Comparison of ENCODE assay signal across 1 cellular context in genomic region chr18:3816601-3817363, GRCh38.
TF ChIP-seq lines count a peak whose summit lies in the region.

No MANE protein-coding gene starts in this region.

TF ChIP-seq in HEK293, 187 proteins besides CTCF, POLR2A, EP300 and RAD21 (continued from another document):
- TF ChIP-seq, protein P1, sequence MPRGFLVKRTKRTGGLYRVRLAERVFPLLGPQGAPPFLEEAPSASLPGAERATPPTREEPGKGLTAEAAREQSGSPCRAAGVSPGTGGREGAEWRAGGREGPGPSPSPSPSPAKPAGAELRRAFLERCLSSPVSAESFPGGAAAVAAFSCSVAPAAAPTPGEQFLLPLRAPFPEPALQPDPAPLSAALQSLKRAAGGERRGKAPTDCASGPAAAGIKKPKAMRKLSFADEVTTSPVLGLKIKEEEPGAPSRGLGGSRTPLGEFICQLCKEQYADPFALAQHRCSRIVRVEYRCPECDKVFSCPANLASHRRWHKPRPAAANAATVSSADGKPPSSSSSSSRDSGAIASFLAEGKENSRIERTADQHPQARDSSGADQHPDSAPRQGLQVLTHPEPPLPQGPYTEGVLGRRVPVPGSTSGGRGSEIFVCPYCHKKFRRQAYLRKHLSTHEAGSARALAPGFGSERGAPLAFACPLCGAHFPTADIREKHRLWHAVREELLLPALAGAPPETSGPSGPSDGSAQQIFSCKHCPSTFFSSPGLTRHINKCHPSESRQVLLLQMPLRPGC (tag by site-specific recombination; IDR thresholded peaks at IDR 0.05): 0 out of 2 replicates have a peak, but pooled peaks have one; percentile 19
- TF ChIP-seq ZNF558 (tag by site-specific recombination; IDR thresholded peaks at IDR 0.05) (no peak), ZNF146 (tag by site-specific recombination; IDR thresholded peaks at IDR 0.05) (no peak), GLIS1 (tag by site-specific recombination; IDR thresholded peaks at IDR 0.05) (no peak), ZNF292 (tag by site-specific recombination; IDR thresholded peaks at IDR 0.05; ENCODE audit: borderline replicate concordance, low read depth) (no peak), ZNF426 (tag by site-specific recombination; IDR thresholded peaks at IDR 0.05) (no peak), ZNF19 (tag by site-specific recombination; IDR thresholded peaks at IDR 0.05; ENCODE audit: low read depth) (no peak), ZNF488 (tag by site-specific recombination; IDR thresholded peaks at IDR 0.05) (no peak), PRDM4 (tag by site-specific recombination; IDR thresholded peaks at IDR 0.05) (no peak), ZNF248 (tag by site-specific recombination; IDR thresholded peaks at IDR 0.05) (no peak), ZNF223 (tag by site-specific recombination; IDR thresholded peaks at IDR 0.05) (no peak), ZNF324 (tag by site-specific recombination; IDR thresholded peaks at IDR 0.05) (0 out of 2 replicates have a peak, but pooled peaks have one; percentile 60), ZNF350 (tag by site-specific recombination; IDR thresholded peaks at IDR 0.05) (no peak), OSR2 (tag by site-specific recombination; IDR thresholded peaks at IDR 0.05) (no peak), ZNF707 (tag by site-specific recombination; IDR thresholded peaks at IDR 0.05) (no peak), KLF7 (tag by site-specific recombination; IDR thresholded peaks at IDR 0.05; ENCODE audit: borderline replicate concordance) (no peak)
- TF ChIP-seq, protein P2, sequence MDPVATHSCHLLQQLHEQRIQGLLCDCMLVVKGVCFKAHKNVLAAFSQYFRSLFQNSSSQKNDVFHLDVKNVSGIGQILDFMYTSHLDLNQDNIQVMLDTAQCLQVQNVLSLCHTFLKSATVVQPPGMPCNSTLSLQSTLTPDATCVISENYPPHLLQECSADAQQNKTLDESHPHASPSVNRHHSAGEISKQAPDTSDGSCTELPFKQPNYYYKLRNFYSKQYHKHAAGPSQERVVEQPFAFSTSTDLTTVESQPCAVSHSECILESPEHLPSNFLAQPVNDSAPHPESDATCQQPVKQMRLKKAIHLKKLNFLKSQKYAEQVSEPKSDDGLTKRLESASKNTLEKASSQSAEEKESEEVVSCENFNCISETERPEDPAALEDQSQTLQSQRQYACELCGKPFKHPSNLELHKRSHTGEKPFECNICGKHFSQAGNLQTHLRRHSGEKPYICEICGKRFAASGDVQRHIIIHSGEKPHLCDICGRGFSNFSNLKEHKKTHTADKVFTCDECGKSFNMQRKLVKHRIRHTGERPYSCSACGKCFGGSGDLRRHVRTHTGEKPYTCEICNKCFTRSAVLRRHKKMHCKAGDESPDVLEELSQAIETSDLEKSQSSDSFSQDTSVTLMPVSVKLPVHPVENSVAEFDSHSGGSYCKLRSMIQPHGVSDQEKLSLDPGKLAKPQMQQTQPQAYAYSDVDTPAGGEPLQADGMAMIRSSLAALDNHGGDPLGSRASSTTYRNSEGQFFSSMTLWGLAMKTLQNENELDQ (tag by site-specific recombination; IDR thresholded peaks at IDR 0.05; ENCODE audit: low read depth): no peak
- TF ChIP-seq, protein P3, sequence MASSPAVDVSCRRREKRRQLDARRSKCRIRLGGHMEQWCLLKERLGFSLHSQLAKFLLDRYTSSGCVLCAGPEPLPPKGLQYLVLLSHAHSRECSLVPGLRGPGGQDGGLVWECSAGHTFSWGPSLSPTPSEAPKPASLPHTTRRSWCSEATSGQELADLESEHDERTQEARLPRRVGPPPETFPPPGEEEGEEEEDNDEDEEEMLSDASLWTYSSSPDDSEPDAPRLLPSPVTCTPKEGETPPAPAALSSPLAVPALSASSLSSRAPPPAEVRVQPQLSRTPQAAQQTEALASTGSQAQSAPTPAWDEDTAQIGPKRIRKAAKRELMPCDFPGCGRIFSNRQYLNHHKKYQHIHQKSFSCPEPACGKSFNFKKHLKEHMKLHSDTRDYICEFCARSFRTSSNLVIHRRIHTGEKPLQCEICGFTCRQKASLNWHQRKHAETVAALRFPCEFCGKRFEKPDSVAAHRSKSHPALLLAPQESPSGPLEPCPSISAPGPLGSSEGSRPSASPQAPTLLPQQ (tag by site-specific recombination; IDR thresholded peaks at IDR 0.05): peak; percentile 51
TF ChIP-seq in HEK293: peak in this region for 15.
